Comparison of ENCODE assay signal across 1 cellular context in genomic region chr22:50131894-50132293, GRCh38.
TF ChIP-seq lines count a peak whose summit lies in the region.

No MANE protein-coding gene starts in this region.

TF ChIP-seq in K562, 482 proteins besides CTCF, POLR2A, EP300 and RAD21:
- TF ChIP-seq BCOR (IDR thresholded peaks at IDR 0.05) (no peak), LARP7 (IDR thresholded peaks at IDR 0.05) (no peak), KLF6 (CRISPR knock-in tag; IDR thresholded peaks at IDR 0.05; ENCODE audit: borderline replicate concordance) (no peak), THAP12 (CRISPR knock-in tag; IDR thresholded peaks at IDR 0.05) (no peak), MGA (IDR thresholded peaks at IDR 0.05) (no peak), ZNF12 (CRISPR knock-in tag; IDR thresholded peaks at IDR 0.05) (no peak), NFE2L1 (tag; IDR thresholded peaks at IDR 0.05; ENCODE audit: borderline replicate concordance, low read depth) (no peak), ZNF445 (CRISPR knock-in tag; IDR thresholded peaks at IDR 0.05; ENCODE audit: low read depth) (no peak), PTRF (tag; IDR thresholded peaks at IDR 0.05) (no peak), RBFOX2 (IDR thresholded peaks at IDR 0.05; ENCODE audit: low read depth, low read length) (no peak), ZNF134 (CRISPR knock-in tag; conservative IDR thresholded peaks at IDR 0.05) (no peak), ZBTB43 (CRISPR knock-in tag; IDR thresholded peaks at IDR 0.05) (no peak), CGGBP1 (CRISPR knock-in tag; IDR thresholded peaks at IDR 0.05) (no peak), POLR3G (IDR thresholded peaks at IDR 0.05; ENCODE audit: extremely low read depth, insufficient read length, insufficient replicate concordance) (no peak), ZNF239 (CRISPR knock-in tag; IDR thresholded peaks at IDR 0.05) (no peak), ZNF124 (CRISPR knock-in tag; IDR thresholded peaks at IDR 0.05) (no peak)
